ENCODE assay signal across 10 cellular contexts in the genomic region with DNA sequence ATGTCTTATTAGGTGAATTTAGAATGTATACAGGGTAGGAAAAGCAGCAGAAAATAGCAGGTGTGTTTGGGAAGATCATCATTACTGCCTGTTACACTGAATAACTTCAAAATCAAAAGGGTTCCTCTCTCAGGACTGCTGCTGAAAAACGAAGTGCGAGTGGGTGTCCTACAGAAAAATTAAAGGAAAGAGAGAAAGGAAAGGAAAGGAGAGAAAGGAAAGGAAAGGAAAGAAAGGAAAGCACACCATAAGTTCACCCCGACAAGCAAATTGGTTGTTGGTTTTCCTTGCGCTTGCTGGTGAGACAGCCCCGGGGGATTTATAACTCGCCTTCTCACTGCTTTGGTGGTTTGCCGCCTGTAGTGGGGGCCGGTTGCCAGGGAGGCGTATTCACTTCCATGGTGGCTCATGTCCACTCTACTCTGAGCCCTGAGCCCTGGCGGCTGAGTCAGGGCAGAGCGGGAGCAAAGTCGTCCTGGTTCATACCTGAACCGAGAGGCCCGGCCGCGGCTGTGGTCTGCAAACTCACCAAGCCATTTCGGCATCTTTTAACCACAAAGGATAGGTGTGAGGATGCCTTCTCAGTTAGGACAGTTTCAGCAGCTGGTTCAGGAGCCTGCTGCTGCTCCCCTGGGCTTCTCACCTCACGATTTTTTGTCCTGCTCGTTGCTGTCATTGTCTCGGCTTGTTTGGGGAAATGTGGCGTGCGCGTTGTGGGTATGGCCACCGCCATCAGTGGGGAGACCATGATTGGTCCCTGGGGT. TPM values are rescaled to one million over a fixed set of nuclear protein-coding genes. Genes with fewer than 3 reads are reported as not detected.
A peak's percentile ranks its signal among the peaks of the same experiment; 100 is the strongest.
DNase-seq lines count a peak whose midpoint lies in the region; ATAC-seq and TF ChIP-seq lines count a peak whose summit lies in the region.
"Had no signal": no experiment of that assay in that cellular context is flagged by ENCODE, and none has a peak within 500 bp of the region (broad histone marks: within the 10 kb centered on the region; RNA-seq: fewer than 3 reads in every experiment).

No MANE protein-coding gene starts in this region.

- no peaks in the 10 kb centered on the region for H3K9me3 ChIP-seq in Loucy (ENCODE audit: insufficient read depth, low read depth, low read length)
- H3K9me3 ChIP-seq in SJCRH30 (replicated peaks), result no peaks in the 10 kb centered on the region

- 0 out of 2 replicates have a peak, but pooled peaks cover 5% of the 10 kb centered on the region for H3F3A ChIP-seq in Loucy (ENCODE audit: low read depth)

- no peak overlapping the region for H3K27ac Mint-ChIP-seq in stimulated activated effector memory CD8-positive, alpha-beta T cell treated with anti-CD3 and anti-CD28 coated beads, Interleukin-12 subunit alpha, Interleukin-12 subunit beta, amount 100 ng/mL, for 72 hours
- H3K27ac Mint-ChIP-seq: activated CD8-positive, alpha-beta memory T cell treated with anti-CD3 and anti-CD28 coated beads, Interleukin-2, amount 10 ng/mL, durations not matched to agents 7 days and 5 days had no signal

- H3K36me3 Mint-ChIP-seq in stimulated activated effector memory CD8-positive, alpha-beta T cell treated with anti-CD3 and anti-CD28 coated beads, Interleukin-12 subunit alpha, Interleukin-12 subunit beta, amount 100 ng/mL, for 72 hours, result no peaks in the 10 kb centered on the region
- H3K36me3 Mint-ChIP-seq: activated CD8-positive, alpha-beta memory T cell treated with anti-CD3 and anti-CD28 coated beads, Interleukin-2, amount 10 ng/mL, durations not matched to agents 7 days and 5 days had no signal

- peak overlapping the region; percentile 73 for H3K4me2 ChIP-seq in Loucy (ENCODE audit: low read depth, low read length, poor library complexity, severe bottlenecking)

- peaks cover 97% of the 10 kb centered on the region for H3K79me2 ChIP-seq in Loucy (ENCODE audit: insufficient read depth, low read length)

- H2AFZ ChIP-seq in Loucy (ENCODE audit: low read length), result no peak overlapping the region

- H3K36me3 ChIP-seq in Loucy (ENCODE audit: insufficient read depth, low read length) (no peaks in the 10 kb centered on the region), SJCRH30 (no peaks in the 10 kb centered on the region)

- H3K4me3 Mint-ChIP-seq in stimulated activated effector memory CD8-positive, alpha-beta T cell treated with anti-CD3 and anti-CD28 coated beads, Interleukin-12 subunit alpha, Interleukin-12 subunit beta, amount 100 ng/mL, for 72 hours, result no peak overlapping the region
- H3K4me3 Mint-ChIP-seq: activated CD8-positive, alpha-beta memory T cell treated with anti-CD3 and anti-CD28 coated beads, Interleukin-2, amount 10 ng/mL, durations not matched to agents 7 days and 5 days had no signal

- ATAC-seq in GM19025 (IDR thresholded peaks at IDR 0.05; ENCODE audit: low read depth, unreplicated experiment) (peak; percentile 91), HG02678 (IDR thresholded peaks at IDR 0.05; ENCODE audit: unreplicated experiment) (peak; percentile 92)
- peak; percentile 16 for ATAC-seq in stimulated activated effector memory CD8-positive, alpha-beta T cell treated with anti-CD3 and anti-CD28 coated beads, Interleukin-12 subunit alpha, Interleukin-12 subunit beta, amount 100 ng/mL, for 72 hours
- ATAC-seq: activated CD8-positive, alpha-beta memory T cell treated with anti-CD3 and anti-CD28 coated beads, Interleukin-2, amount 10 ng/mL, durations not matched to agents 7 days and 5 days had no signal

- H3K27me3 ChIP-seq in Loucy (ENCODE audit: insufficient read depth, low read length, poor library complexity, severe bottlenecking) (no peaks in the 10 kb centered on the region), SJCRH30 (no peaks in the 10 kb centered on the region)
- H3K27me3 ChIP-seq: dorsolateral prefrontal cortex had no signal

- peaks cover 40% of the 10 kb centered on the region for H3K4me1 Mint-ChIP-seq in stimulated activated effector memory CD8-positive, alpha-beta T cell treated with anti-CD3 and anti-CD28 coated beads, Interleukin-12 subunit alpha, Interleukin-12 subunit beta, amount 100 ng/mL, for 72 hours

- peak; percentile 25 for TF ChIP-seq CTCF in Loucy (conservative IDR thresholded peaks at IDR 0.05; ENCODE audit: low read length)

- peaks cover 3% of the 10 kb centered on the region for H4K20me1 ChIP-seq in Loucy (ENCODE audit: insufficient read depth, low read length, poor library complexity, severe bottlenecking)

- H3K4me1 ChIP-seq in Loucy (ENCODE audit: insufficient read depth, low read length, poor library complexity, severe bottlenecking) (peaks cover 85% of the 10 kb centered on the region), SJCRH30 (no peaks in the 10 kb centered on the region)

- H3K27ac ChIP-seq in SJCRH30, result no peak overlapping the region
- H3K27ac ChIP-seq: dorsolateral prefrontal cortex had no signal

- H3K9ac ChIP-seq in Loucy (ENCODE audit: low read depth, low read length, poor library complexity, severe bottlenecking), result peak overlapping the region; percentile 50

- no peak for DNase-seq in stimulated activated effector memory CD8-positive, alpha-beta T cell treated with anti-CD3 and anti-CD28 coated beads, Interleukin-12 subunit alpha, Interleukin-12 subunit beta, amount 100 ng/mL, for 72 hours (ENCODE audit: low spot score in 2 of 2)
- DNase-seq in NCI-H345 (lab: John Stamatoyannopoulos, UW), result no peak
- DNase-seq in SJCRH30, result no peak
- DNase-seq in central memory CD4-positive, alpha-beta T cell, result no peak
- no peak for DNase-seq in NCI-H524 (lab: John Stamatoyannopoulos, UW)
- DNase-seq: activated CD8-positive, alpha-beta memory T cell treated with anti-CD3 and anti-CD28 coated beads, Interleukin-2, amount 10 ng/mL, durations not matched to agents 7 days and 5 days had no signal

- H3K4me3 ChIP-seq in Loucy (ENCODE audit: low read length, poor library complexity, severe bottlenecking), result peak overlapping the region; percentile 54
- no peak overlapping the region for H3K4me3 ChIP-seq in SJCRH30
- H3K4me3 ChIP-seq: dorsolateral prefrontal cortex had no signal

- H3K9me3 Mint-ChIP-seq in stimulated activated effector memory CD8-positive, alpha-beta T cell treated with anti-CD3 and anti-CD28 coated beads, Interleukin-12 subunit alpha, Interleukin-12 subunit beta, amount 100 ng/mL, for 72 hours, result no peaks in the 10 kb centered on the region

- H3K9me2 ChIP-seq in Loucy (replicated peaks; ENCODE audit: low read depth, low read length), result no peaks in the 10 kb centered on the region

RNA-seq across cellular contexts. Expression of gene INPP5A, which starts 26.1 kb away (rescaled TPM):
- 18.9 and 22.4 TPM in 2 replicates for total RNA-seq in SJCRH30 (2014; rRNA removed; shearing (Covaris generic))

Comparison
In these comparisons a context has a peak if more than half of its experiments do, and no peak if none do; other contexts are left out.
1. ATAC-seq: peak in every context shown above with its lines; median percentile 92 in HG02678; 91 in GM19025; 16 in stimulated activated effector memory CD8-positive, alpha-beta T cell treated with anti-CD3 and anti-CD28 coated beads, Interleukin-12 subunit alpha, Interleukin-12 subunit beta, amount 100 ng/mL, for 72 hours.